ENCODE assay signal across 16 cellular contexts in the genomic region with DNA sequence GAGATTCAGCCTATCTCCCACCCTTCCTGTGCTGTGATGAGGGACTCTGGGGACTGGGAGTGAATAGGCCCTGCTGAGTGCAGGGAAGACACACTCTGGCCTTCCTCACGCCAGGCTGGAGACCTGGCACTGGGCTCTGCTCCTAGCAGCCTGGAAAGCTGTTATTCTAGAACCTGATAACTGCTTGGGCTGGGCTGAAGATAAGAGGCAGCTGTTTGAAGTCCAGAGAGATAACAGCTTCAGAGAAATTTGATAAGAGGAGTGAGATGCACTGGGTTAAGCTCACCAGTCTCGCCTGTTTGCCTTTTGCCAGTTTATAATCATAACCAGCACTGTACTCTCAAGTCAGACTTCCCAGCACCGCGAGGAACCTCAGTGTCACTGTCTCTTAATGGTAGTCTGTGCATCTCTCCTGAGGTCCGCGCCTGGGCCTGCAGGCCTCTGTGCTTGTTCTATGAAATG. TPM values are rescaled to one million over a fixed set of nuclear protein-coding genes. Genes with fewer than 3 reads are reported as not detected.
A peak's percentile ranks its signal among the peaks of the same experiment; 100 is the strongest.
DNase-seq lines count a peak whose midpoint lies in the region; ATAC-seq and TF ChIP-seq lines count a peak whose summit lies in the region.
"Had no signal": no experiment of that assay in that cellular context is flagged by ENCODE, and none has a peak within 500 bp of the region (broad histone marks: within the 10 kb centered on the region; RNA-seq: fewer than 3 reads in every experiment).

No MANE protein-coding gene starts in this region.

- ATAC-seq in HG02973 (IDR thresholded peaks at IDR 0.05; ENCODE audit: unreplicated experiment) (no peak), HG02981 (IDR thresholded peaks at IDR 0.05; ENCODE audit: unreplicated experiment) (no peak), sciatic nerve (no peak)

- H3K36me3 Mint-ChIP-seq in Calu3 (ENCODE audit: insufficient read depth, unreplicated experiment): peaks cover 10% of the 10 kb centered on the region
- H3K36me3 Mint-ChIP-seq: CD14-positive monocyte, memory B cell had no signal

- H3K36me3 ChIP-seq in WERI-Rb-1 (no peaks in the 10 kb centered on the region), mesodermal cell (ENCODE audit: control insufficient read depth, insufficient read depth, low read length) (no peaks in the 10 kb centered on the region), sigmoid colon (no peaks in the 10 kb centered on the region)
- H3K36me3 ChIP-seq: ascending aorta, prostate gland had no signal

- H3K4me3 Mint-ChIP-seq in Calu3 (ENCODE audit: low read depth, unreplicated experiment): no peak overlapping the region
- H3K4me3 Mint-ChIP-seq: activated B cell treated with CpG ODN at 0.5 μM for 24 hours; CD14-positive monocyte; memory B cell; stimulated activated naive CD8-positive, alpha-beta T cell treated with anti-CD3 and anti-CD28 coated beads, Interleukin-15, Interleukin-2, amounts not matched to agents 100 ng/mL and 50 ng/mL, for 24 hours had no signal

- WGBS in mesodermal cell (ENCODE audit: insufficient coverage in 2 of 2), 2 experiments: 77 to 78% methylated on average over 5 to 6 of the region's 6 CpGs
- WGBS in sigmoid colon, 2 donors: 14 to 63% methylated on average over 6 of the region's 6 CpGs

- H3K27me3 ChIP-seq in WERI-Rb-1 (ENCODE audit: insufficient read depth, low read depth, severe bottlenecking) (no peaks in the 10 kb centered on the region), sigmoid colon (no peaks in the 10 kb centered on the region)
- H3K27me3 ChIP-seq: ascending aorta had no signal

- no TSS peak for BruUV-seq in Calu3 (replicated peaks; lab: Mats Ljungman, UMichigan)

- peaks cover 39% of the 10 kb centered on the region for H3K4me1 Mint-ChIP-seq in Calu3 (ENCODE audit: low read depth, unreplicated experiment)
- H3K4me1 Mint-ChIP-seq: activated B cell treated with CpG ODN at 0.5 μM for 24 hours, CD14-positive monocyte, memory B cell had no signal

- CTCF ChIA-PET in Calu3 (lab: Charles Lee): interaction anchor here (0.7 kb wide), 1 partner anchor 23 kb away, joined by 4 read pairs; no protein-coding TSS in a partner anchor

- no peak for DNase-seq in Calu3
- peak; percentile 74 for DNase-seq in LoVo (ENCODE audit: low spot score)
- DNase-seq in WERI-Rb-1: no peak
- no peak for DNase-seq in sigmoid colon
- no peak for DNase-seq in sciatic nerve (ENCODE audit: low spot score)
- DNase-seq: activated B cell treated with CpG ODN at 0.5 μM for 24 hours, NCI-H1694 treated with DMSO at 0.1 percent for 48 hours, RPMI8226 had no signal

- no peak for TF ChIP-seq EP300 in sigmoid colon (IDR thresholded peaks at IDR 0.05)

- intact Hi-C loops in Calu3 (cut with micrococcal nuclease; ENCODE audit: unreplicated experiment): no loop called here
- intact Hi-C loops in sigmoid colon (cut with DNase I): no loop called here
- intact Hi-C loops in sciatic nerve (cut with DNase I): no loop called here

- no peak overlapping the region for H3K4me3 ChIP-seq in WERI-Rb-1 (ENCODE audit: low read depth, low read length)
- no peak overlapping the region for H3K4me3 ChIP-seq in mesodermal cell (ENCODE audit: extremely low read depth, insufficient read depth, low read length, poor library complexity, severe bottlenecking)
- no peak overlapping the region for H3K4me3 ChIP-seq in sigmoid colon
- H3K4me3 ChIP-seq: ascending aorta, prostate gland had no signal

- TF ChIP-seq CTCF in Calu3 (IDR thresholded peaks at IDR 0.05; ENCODE audit: unreplicated experiment): no peak
- TF ChIP-seq CTCF in WERI-Rb-1 (IDR thresholded peaks at IDR 0.05; ENCODE audit: low read depth, low read length): no peak
- TF ChIP-seq CTCF in sigmoid colon (IDR thresholded peaks at IDR 0.05): no peak

- peak overlapping the region; percentile 17 for H3K27ac Mint-ChIP-seq in Calu3 (ENCODE audit: unreplicated experiment)
- H3K27ac Mint-ChIP-seq: activated B cell treated with CpG ODN at 0.5 μM for 24 hours; memory B cell; stimulated activated naive CD8-positive, alpha-beta T cell treated with anti-CD3 and anti-CD28 coated beads, Interleukin-15, Interleukin-2, amounts not matched to agents 100 ng/mL and 50 ng/mL, for 24 hours had no signal

- no peaks in the 10 kb centered on the region for H3K9me3 ChIP-seq in WERI-Rb-1 (ENCODE audit: severe bottlenecking)
- H3K9me3 ChIP-seq in mesodermal cell (ENCODE audit: control insufficient read depth, low read length): no peaks in the 10 kb centered on the region
- H3K9me3 ChIP-seq in sigmoid colon: no peaks in the 10 kb centered on the region
- H3K9me3 ChIP-seq: ascending aorta, prostate gland had no signal

- TF ChIP-seq POLR2A in sigmoid colon (IDR thresholded peaks at IDR 0.05): peak in 1 of 2 donors; percentile 47

- H3K27me3 Mint-ChIP-seq in Calu3 (ENCODE audit: unreplicated experiment): no peaks in the 10 kb centered on the region
- H3K27me3 Mint-ChIP-seq: activated B cell treated with CpG ODN at 0.5 μM for 24 hours; memory B cell; stimulated activated naive CD8-positive, alpha-beta T cell treated with anti-CD3 and anti-CD28 coated beads, Interleukin-15, Interleukin-2, amounts not matched to agents 100 ng/mL and 50 ng/mL, for 24 hours had no signal

- H3K27ac ChIP-seq in WERI-Rb-1 (peak overlapping the region; percentile 1; the same call in 1 of the 2 replicates), mesodermal cell (ENCODE audit: low read depth, low read length, severe bottlenecking) (peak overlapping the region; percentile 84), sigmoid colon (no peak overlapping the region)
- H3K27ac ChIP-seq: ascending aorta, prostate gland had no signal

- no peaks in the 10 kb centered on the region for H3K9me3 Mint-ChIP-seq in Calu3 (ENCODE audit: low read depth, unreplicated experiment)
- H3K9me3 Mint-ChIP-seq: activated B cell treated with CpG ODN at 0.5 μM for 24 hours; CD14-positive monocyte; memory B cell; stimulated activated naive CD8-positive, alpha-beta T cell treated with anti-CD3 and anti-CD28 coated beads, Interleukin-15, Interleukin-2, amounts not matched to agents 100 ng/mL and 50 ng/mL, for 24 hours had no signal

- peaks cover 32% of the 10 kb centered on the region for H3K4me1 ChIP-seq in mesodermal cell (ENCODE audit: control insufficient read depth, insufficient read depth, low read length, poor library complexity, severe bottlenecking)
- H3K4me1 ChIP-seq in sigmoid colon: no peaks in the 10 kb centered on the region
- H3K4me1 ChIP-seq: ascending aorta, prostate gland had no signal

RNA-seq across cellular contexts. Expression of a gene that starts 46.6 kb away (rescaled TPM):
- total RNA-seq in Calu3 (2022) (0.12 and 0.22 TPM in 2 replicates), sigmoid colon (under 1 TPM; under 0.01 to 0.36 (median 0.27) TPM), sciatic nerve (33.3 TPM)
- not detected for polyA plus RNA-seq in mesodermal cell (2013, experiment 1 of 2)
- polyA plus RNA-seq in mesodermal cell (2013, experiment 2 of 2): not detected
- 1 to 10 TPM in 1 of 3 donors, under 1 TPM in 1, not detected in 1; 0.92 to 1.8 TPM for polyA plus RNA-seq in sigmoid colon
- total RNA-seq: activated B cell treated with CpG ODN at 0.5 μM for 24 hours, ascending aorta had no signal

Comparison
In these comparisons a context has a peak if more than half of its experiments do, and no peak if none do; other contexts are left out.
1. H3K27ac ChIP-seq: peak in WERI-Rb-1 (single experiment) and mesodermal cell (single experiment); none in sigmoid colon (0 of 4).
2. RNA of a gene that starts 46.6 kb away (total RNA-seq): 33.3 TPM in sciatic nerve (single experiment); under 0.01 to 0.36 TPM in sigmoid colon and 0.12 to 0.22 TPM in Calu3; every median in the first group is over 10 times any median in the second.